Comparison of ENCODE assay signal across 16 cellular contexts in the genomic region with DNA sequence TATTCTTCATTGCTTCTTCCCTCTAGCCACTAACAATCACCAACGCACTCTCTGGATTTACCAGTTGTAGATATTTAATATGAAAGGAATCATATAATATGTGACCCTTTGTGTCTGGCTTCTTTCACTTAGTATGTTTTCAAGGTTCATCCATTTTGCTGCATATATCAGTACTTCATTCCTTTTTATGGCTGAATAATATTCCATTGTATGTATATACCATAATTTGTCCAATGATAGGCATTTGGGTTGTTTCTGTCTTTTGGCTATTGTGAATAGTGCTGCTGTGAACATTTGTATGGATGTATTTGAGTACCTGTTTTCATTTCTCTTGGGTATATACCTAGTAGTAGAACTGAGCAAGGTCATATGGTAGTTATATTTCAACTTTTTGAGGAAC. TPM values are rescaled to one million over a fixed set of nuclear protein-coding genes. Genes with fewer than 3 reads are reported as not detected.
DNase-seq lines count a peak whose midpoint lies in the region; ATAC-seq, FAIRE-seq and TF ChIP-seq lines count a peak whose summit lies in the region.
"Had no signal": no experiment of that assay in that cellular context is flagged by ENCODE, and none has a peak within 500 bp of the region (broad histone marks: within the 10 kb centered on the region; RNA-seq: fewer than 3 reads in every experiment).

No MANE protein-coding gene starts in this region.

- H3K9ac ChIP-seq in HepG2 (ENCODE audit: insufficient read depth, low read depth, low read length) (no peak overlapping the region), Loucy (ENCODE audit: low read depth, low read length, poor library complexity, severe bottlenecking) (no peak overlapping the region)

- DNase-seq in HepG2 (ENCODE audit: low spot score): no peak
- DNase-seq in right lobe of liver: no peak
- DNase-seq in memory B cell (ENCODE audit: low spot score in 2 of 2): no peak
- no peak for DNase-seq in endothelial cell (ENCODE audit: low spot score)
- no peak for DNase-seq in COLO668 (lab: John Stamatoyannopoulos, UW; ENCODE audit: unreplicated experiment)
- DNase-seq: C1 segment of cervical spinal cord; Caco-2; CD4-positive, alpha-beta memory T cell; DMS153; DND-41; H9; HFFc6 had no signal

- H3K79me2 ChIP-seq in HepG2 (ENCODE audit: insufficient read depth, low read length) (peaks cover 75% of the 10 kb centered on the region), Loucy (ENCODE audit: insufficient read depth, low read length) (peaks cover 97% of the 10 kb centered on the region)

- TF ChIP-seq POLR2A in HepG2 (IDR thresholded peaks at IDR 0.05; ENCODE audit: insufficient read depth in 1 of 2, low read depth in 2 of 2, low read length in 2 of 2) (no peak), right lobe of liver (IDR thresholded peaks at IDR 0.05) (no peak)

- in situ Hi-C loops in HepG2 (cut with HindIII; ENCODE audit: extremely low pct_ligation_motif_present, low pct_unique_long_range_greater_than_20kb): no loop called here

- BruUV-seq in HepG2 (replicated peaks; lab: Mats Ljungman, UMichigan): no TSS peak

- H3K27me3 ChIP-seq in HepG2 (ENCODE audit: control insufficient read depth in 1 of 2, insufficient read depth in 2 of 2, low read length in 2 of 2): no peaks in the 10 kb centered on the region
- H3K27me3 ChIP-seq in right lobe of liver: no peaks in the 10 kb centered on the region
- H3K27me3 ChIP-seq in Loucy (ENCODE audit: insufficient read depth, low read length, poor library complexity, severe bottlenecking): no peaks in the 10 kb centered on the region

- intact Hi-C loops in HepG2 (cut with micrococcal nuclease; ENCODE audit: unreplicated experiment): no loop called here
- intact Hi-C loops in right lobe of liver (cut with DNase I): no loop called here

- H3K9me2 ChIP-seq in Loucy (replicated peaks; ENCODE audit: low read depth, low read length): no peaks in the 10 kb centered on the region

- CTCF ChIA-PET in HepG2 (lab: Yijun Ruan, JAX; ENCODE audit: low intra/inter-chr PET ratio, low total read pairs): no interaction called here

- WGBS in HepG2 (ENCODE audit: low lambda C conversion rate): 97% methylated on average over 1 of the region's 1 CpG
- whole genome bisulfite sequencing in right lobe of liver (ENCODE audit: insufficient coverage, low coverage, low lambda C conversion rate, missing lambda C conversion rate): 100% methylated on average over 1 of the region's 1 CpG

- H3K36me3 Mint-ChIP-seq in memory B cell (peaks cover 15% of the 10 kb centered on the region), endothelial cell (ENCODE audit: low read depth, unreplicated experiment) (peaks cover 6% of the 10 kb centered on the region)

- H3K9me3 ChIP-seq in HepG2 (ENCODE audit: low read length) (no peaks in the 10 kb centered on the region), right lobe of liver (no peaks in the 10 kb centered on the region), Loucy (ENCODE audit: insufficient read depth, low read depth, low read length) (peaks cover 5% of the 10 kb centered on the region; the same call in 1 of the 2 replicates)
- H3K9me3 ChIP-seq: Caco-2 had no signal

- H3K27ac Mint-ChIP-seq in memory B cell (peak overlapping the region; percentile 51), endothelial cell (ENCODE audit: unreplicated experiment) (no peak overlapping the region)
- H3K27ac Mint-ChIP-seq: GM23338, H9, HFFc6 had no signal

- H3K36me3 ChIP-seq in HepG2 (replicated peaks in 1 of 2; ENCODE audit: control insufficient read depth in 1 of 2, insufficient read depth in 2 of 2, low read length in 2 of 2) (no peaks in the 10 kb centered on the region; a peak in 1 of 5 replicates), right lobe of liver (no peaks in the 10 kb centered on the region), Loucy (ENCODE audit: insufficient read depth, low read length) (no peaks in the 10 kb centered on the region)

- H3K27me3 Mint-ChIP-seq in memory B cell (no peaks in the 10 kb centered on the region), endothelial cell (ENCODE audit: unreplicated experiment) (peaks cover 1% of the 10 kb centered on the region)
- H3K27me3 Mint-ChIP-seq: CD4-positive, alpha-beta memory T cell had no signal

- H3K9me3 Mint-ChIP-seq in memory B cell (peaks cover 3% of the 10 kb centered on the region), endothelial cell (ENCODE audit: unreplicated experiment) (no peaks in the 10 kb centered on the region)
- H3K9me3 Mint-ChIP-seq: GM23338, H9, HFFc6 had no signal

- no peak overlapping the region for H3K4me3 Mint-ChIP-seq in memory B cell
- H3K4me3 Mint-ChIP-seq in endothelial cell (ENCODE audit: unreplicated experiment): no peak overlapping the region
- H3K4me3 Mint-ChIP-seq: CD4-positive, alpha-beta memory T cell; GM23338; H9; HFFc6 had no signal

- H3K4me1 Mint-ChIP-seq in memory B cell (peaks cover 24% of the 10 kb centered on the region), endothelial cell (ENCODE audit: unreplicated experiment) (no peaks in the 10 kb centered on the region)

- H3K4me2 ChIP-seq in HepG2 (ENCODE audit: low read depth, low read length): no peak overlapping the region
- peak overlapping the region; percentile 6 for H3K4me2 ChIP-seq in Loucy (ENCODE audit: low read depth, low read length, poor library complexity, severe bottlenecking)
- H3K4me2 ChIP-seq: GM23338 had no signal

- no peak for TF ChIP-seq CTCF in HepG2 (CRISPR knock-in tag; IDR thresholded peaks at IDR 0.05)
- no peak for TF ChIP-seq CTCF in right lobe of liver (IDR thresholded peaks at IDR 0.05)
- no peak for TF ChIP-seq CTCF in Loucy (conservative IDR thresholded peaks at IDR 0.05; ENCODE audit: low read length)
- TF ChIP-seq CTCF in endothelial cell (IDR thresholded peaks at IDR 0.05; ENCODE audit: unreplicated experiment): no peak

- H3F3A ChIP-seq in Loucy (ENCODE audit: low read depth): peaks cover 4% of the 10 kb centered on the region; the same call in 1 of the 2 replicates

- no peak for FAIRE-seq in HepG2 (lab: Jason Lieb, UNC)
- FAIRE-seq: G401.6 had no signal

- no peak for TF ChIP-seq EP300 in HepG2 (IDR thresholded peaks at IDR 0.05; ENCODE audit: low read depth in 2 of 2, low read length in 2 of 2)
- TF ChIP-seq EP300 in HepG2 (CRISPR knock-in tag; IDR thresholded peaks at IDR 0.05; ENCODE audit: borderline replicate concordance): no peak

- peaks cover 36% of the 10 kb centered on the region for H4K20me1 ChIP-seq in HepG2 (ENCODE audit: insufficient read depth, low read length)
- peaks cover 58% of the 10 kb centered on the region for H4K20me1 ChIP-seq in Loucy (ENCODE audit: insufficient read depth, low read length, poor library complexity, severe bottlenecking)

- H3K27ac ChIP-seq in HepG2 (ENCODE audit: extremely low read length, insufficient read depth, low read length): no peak overlapping the region
- no peak overlapping the region for H3K27ac ChIP-seq in right lobe of liver

- POLR2A ChIA-PET in HepG2 (lab: Yijun Ruan, JAX): no interaction called here

- H3K4me3 ChIP-seq in HepG2 (replicated peaks in 1 of 3; ENCODE audit: insufficient read depth in 1 of 3, low read depth in 2 of 3, low read length in 3 of 3) (no peak overlapping the region), right lobe of liver (no peak overlapping the region), Loucy (ENCODE audit: low read length, poor library complexity, severe bottlenecking) (no peak overlapping the region)
- H3K4me3 ChIP-seq: GM23338 had no signal

- no peak for TF ChIP-seq RAD21 in HepG2 (CRISPR knock-in tag; IDR thresholded peaks at IDR 0.05)

- H2AFZ ChIP-seq in HepG2 (ENCODE audit: low read length) (no peak overlapping the region), Loucy (ENCODE audit: low read length) (no peak overlapping the region)
- H2AFZ ChIP-seq: GM23338 had no signal

- ATAC-seq in HepG2 (no peak), right lobe of liver (no peak), memory B cell (ENCODE audit: low read depth) (no peak)
- ATAC-seq: GM23338, HCT116 had no signal

- peaks cover 32% of the 10 kb centered on the region for H3K4me1 ChIP-seq in HepG2 (ENCODE audit: insufficient read depth, low read length)
- H3K4me1 ChIP-seq in right lobe of liver: peaks cover 0 to 13% (median under 1%) of the 10 kb centered on the region in 4 donors
- H3K4me1 ChIP-seq in Loucy (ENCODE audit: insufficient read depth, low read length, poor library complexity, severe bottlenecking): peaks cover 41% of the 10 kb centered on the region

TF ChIP-seq in HepG2, 621 proteins besides CTCF, POLR2A, EP300 and RAD21 (continues in another document):
- TF ChIP-seq KLF11 (CRISPR knock-in tag; IDR thresholded peaks at IDR 0.05) (no peak), ZNF24 (IDR thresholded peaks at IDR 0.05) (0 out of 2 replicates have a peak, but pooled peaks have one; percentile 21), ZNF552 (CRISPR knock-in tag; IDR thresholded peaks at IDR 0.05; ENCODE audit: borderline replicate concordance) (no peak)

RNA-seq across cellular contexts. Expression of a gene that starts 7.3 kb away (rescaled TPM):
- total RNA-seq in HepG2 (2016; rRNA removed; fragmentation: Illumina TruSeq; extraction: Trizol): 33.1 TPM in 2 replicates
- 5.4 and 6.2 TPM in 2 replicates for total RNA-seq in HepG2 (2016; cell fraction: cytosol; rRNA removed; fragmentation: Illumina TruSeq; extraction: Trizol; ENCODE audit: low read depth)
- 26.0 and 31.4 TPM in 2 replicates for total RNA-seq in HepG2 (2016; cell fraction: insoluble cytoplasmic fraction; rRNA removed; fragmentation: Illumina TruSeq; extraction: Trizol)
- total RNA-seq in HepG2 (2016; cell fraction: membrane; rRNA removed; fragmentation: Illumina TruSeq; extraction: Trizol): 9.8 and 10.3 TPM in 2 replicates
- 68.4 and 70.2 TPM in 2 replicates for total RNA-seq in HepG2 (2016; cell fraction: nucleus; rRNA removed; fragmentation: Illumina TruSeq; extraction: Trizol)
- polyA plus RNA-seq in HepG2 (2011; rRNA removed): 18.7 and 27.6 TPM in 2 replicates
- 5.5 and 8.3 TPM in 2 replicates for polyA plus RNA-seq in HepG2 (2011; cell fraction: cytosol; rRNA removed)
- polyA plus RNA-seq in HepG2 (2011; cell fraction: nucleus; rRNA removed): 21.5 and 24.1 TPM in 2 replicates
- 19.9 and 29.3 TPM in 2 replicates for polyA plus RNA-seq in HepG2 (2012)
- 0.90 and 1.5 TPM in 2 replicates for polyA plus RNA-seq in HepG2 (2016; cell fraction: cytosol; fragmentation: Illumina TruSeq; extraction: Trizol; ENCODE audit: low read depth)
- polyA plus RNA-seq in HepG2 (2016; cell fraction: insoluble cytoplasmic fraction; fragmentation: Illumina TruSeq; extraction: Trizol; ENCODE audit: low read depth): 14.3 and 15.6 TPM in 2 replicates
- polyA plus RNA-seq in HepG2 (2016; cell fraction: membrane; fragmentation: Illumina TruSeq; extraction: Trizol; ENCODE audit: low read depth): 2.3 and 2.7 TPM in 2 replicates
- polyA plus RNA-seq in HepG2 (2016; cell fraction: nucleus; fragmentation: Illumina TruSeq; extraction: Trizol; ENCODE audit: insufficient read depth, low read depth): 48.6 and 50.1 TPM in 2 replicates
- polyA minus RNA-seq in HepG2 (2011; rRNA and poly(A)+ RNA removed; ENCODE audit: low replicate concordance): 12.9 and 13.7 TPM in 2 replicates
- polyA minus RNA-seq in HepG2 (2011; cell fraction: cytosol; rRNA and poly(A)+ RNA removed): 29.7 and 37.4 TPM in 2 replicates
- polyA minus RNA-seq in HepG2 (2011; cell fraction: nucleus; rRNA and poly(A)+ RNA removed): 169 and 174 TPM in 2 replicates
- 10 to 100 TPM; 30.9 to 63.7 (median 40.5) TPM for total RNA-seq in right lobe of liver
- total RNA-seq in endothelial cell (ENCODE audit: unreplicated experiment): 37.6 TPM
